12 cellular contexts compared by ENCODE assay signal in the genomic region with DNA sequence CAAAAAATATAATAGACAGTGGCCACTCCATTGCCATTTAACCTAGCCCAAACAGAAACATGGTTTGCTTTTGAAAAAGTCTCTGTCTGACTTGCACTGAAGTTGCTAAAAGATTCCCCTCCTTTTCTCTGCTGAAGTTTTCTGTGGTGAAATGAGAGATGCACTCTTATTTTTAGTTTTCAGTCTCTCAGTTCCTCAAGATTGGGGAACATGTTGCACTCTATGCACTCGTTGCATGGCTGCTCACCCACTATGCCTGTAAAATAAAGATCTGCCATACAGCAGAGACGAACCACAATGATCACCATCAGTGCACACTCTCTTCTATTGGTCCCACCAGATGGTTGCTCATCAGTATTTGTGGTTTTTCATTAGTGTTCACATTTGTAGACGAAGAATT. TPM values are rescaled to one million over a fixed set of nuclear protein-coding genes. Genes with fewer than 3 reads are reported as not detected.
DNase-seq lines count a peak whose midpoint lies in the region; ATAC-seq and FAIRE-seq lines count a peak whose summit lies in the region.
"Had no signal": no experiment of that assay in that cellular context is flagged by ENCODE, and none has a peak within 500 bp of the region (broad histone marks: within the 10 kb centered on the region; RNA-seq: fewer than 3 reads in every experiment).

No MANE protein-coding gene starts in this region.

- H3K36me3 ChIP-seq in H7 (replicated peaks; ENCODE audit: control insufficient read depth, insufficient read depth, low read length) = no peaks in the 10 kb centered on the region
- H3K36me3 ChIP-seq: BLaER1 treated with 17β-estradiol and CSF1 and Interleukin-3, amounts not matched to agents 10 nM and 100 nM had no signal

- ATAC-seq in GM18498 (IDR thresholded peaks at IDR 0.05; ENCODE audit: unreplicated experiment) (peak; percentile 98), GM19455 (IDR thresholded peaks at IDR 0.05; ENCODE audit: unreplicated experiment) (peak; percentile 98), HG02938 (IDR thresholded peaks at IDR 0.05; ENCODE audit: unreplicated experiment) (peak; percentile 98)
- ATAC-seq: natural killer cell treated with Interleukin-12 subunit alpha and Interleukin-12 subunit beta and Interleukin-15 and Interleukin-18, amount 100 ng/mL, for 72 hours had no signal

- FAIRE-seq in HTR-8/SVneo (lab: Jason Lieb, UNC) = peak; percentile 93
- FAIRE-seq: astrocyte had no signal

- H3K27me3 ChIP-seq in H7 (ENCODE audit: control insufficient read depth, insufficient read depth, low read length) = no peaks in the 10 kb centered on the region
- H3K27me3 ChIP-seq: BLaER1 treated with 17β-estradiol and CSF1 and Interleukin-3, amounts not matched to agents 10 nM and 100 nM had no signal

- no peak overlapping the region for H3K4me3 ChIP-seq in H7 (ENCODE audit: insufficient read depth, low read depth, low read length)
- H3K4me3 ChIP-seq: BLaER1 treated with 17β-estradiol and CSF1 and Interleukin-3, amounts not matched to agents 10 nM and 100 nM had no signal

- DNase-seq in HTR-8/SVneo (ENCODE audit: insufficient read length, low spot score) = no peak
- no peak for DNase-seq in kidney glomerular epithelial cell (lab: John Stamatoyannopoulos, UW)
- DNase-seq in NCI-H82 treated with DMSO at 0.1 percent for 48 hours (lab: John Stamatoyannopoulos, UW; ENCODE audit: unreplicated experiment) = no peak
- no peak for DNase-seq in HK-2 (ENCODE audit: unreplicated experiment)
- no peak for DNase-seq in H7
- DNase-seq: NCI-H510A had no signal

RNA-seq across cellular contexts. Expression of a gene that starts 13.1 kb away (rescaled TPM):
- total RNA-seq in H7 (2014; rRNA removed; shearing (Covaris generic)) = 11.4 and 13.7 TPM in 2 replicates
